9 cellular contexts compared by ENCODE assay signal in the genomic region with DNA sequence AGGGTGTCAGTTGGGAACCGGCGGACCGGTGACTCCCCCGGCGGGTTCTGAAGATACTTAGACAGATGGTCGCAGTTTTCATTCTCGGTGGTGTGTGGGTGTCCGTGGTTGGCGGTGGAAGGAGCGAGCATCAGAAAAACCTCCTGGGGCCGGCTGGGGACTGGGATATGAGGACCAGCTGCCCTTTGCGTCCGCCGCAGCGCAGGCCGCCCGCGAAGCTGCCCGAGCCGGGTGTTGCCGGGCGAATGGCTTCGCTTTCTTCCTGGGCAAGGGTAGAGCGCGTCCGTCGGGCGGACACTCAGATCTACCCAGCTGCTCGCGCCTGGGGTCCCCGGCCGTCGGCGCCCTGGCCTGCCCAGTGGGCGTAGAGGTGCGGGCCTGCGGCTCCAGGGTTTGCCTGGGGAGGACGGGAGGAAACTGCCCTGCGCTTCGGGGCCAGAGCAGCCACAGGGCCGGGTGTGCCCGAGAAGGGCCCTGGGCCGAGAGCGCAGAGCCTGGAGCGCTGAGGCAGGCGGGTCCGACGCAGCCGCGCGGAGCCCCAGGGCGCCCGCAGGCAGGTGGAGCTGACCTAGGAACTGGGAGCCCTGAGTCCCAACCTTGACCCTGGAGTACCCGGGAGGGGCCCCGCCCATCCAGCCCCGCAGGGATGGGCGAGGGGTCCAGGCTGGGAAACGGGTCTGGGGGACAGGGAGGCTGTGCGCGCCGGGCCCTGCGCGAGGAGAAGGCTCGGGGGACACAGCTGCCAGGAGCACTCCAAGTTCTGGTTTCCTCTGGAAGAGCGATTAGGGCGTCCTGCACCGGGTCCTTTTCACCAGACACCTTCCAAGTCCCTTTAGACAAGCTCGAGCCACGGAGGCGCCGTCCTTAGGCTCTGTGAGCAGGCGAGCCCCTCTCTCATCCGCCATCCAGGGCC. TPM values are rescaled to one million over a fixed set of nuclear protein-coding genes. Genes with fewer than 3 reads are reported as not detected.
DNase-seq lines count a peak whose midpoint lies in the region; ATAC-seq and TF ChIP-seq lines count a peak whose summit lies in the region.
"Had no signal": no experiment of that assay in that cellular context is flagged by ENCODE, and none has a peak within 500 bp of the region (broad histone marks: within the 10 kb centered on the region; RNA-seq: fewer than 3 reads in every experiment).

No MANE protein-coding gene starts in this region.

- peak; percentile 23 for DNase-seq in Daoy (ENCODE audit: low read depth)
- peak; percentile 54 for DNase-seq in adipocyte (ENCODE audit: low read depth)
- DNase-seq in right atrium auricular region (ENCODE audit: low spot score), result peak; percentile 57
- DNase-seq in prostate gland (ENCODE audit: low spot score), result no peak
- no peak for DNase-seq in T-helper 9 cell
- DNase-seq in activated naive CD4-positive, alpha-beta T cell treated with anti-CD3 and anti-CD28 coated beads, Interleukin-2, amount 50 U/mL, for 16 hours, result no peak
- DNase-seq: NCI-H526 had no signal

- H3K9ac ChIP-seq in adipocyte (ENCODE audit: low read length), result peak overlapping the region; percentile 95

- H3K36me3 ChIP-seq in adipocyte (ENCODE audit: control insufficient read depth, insufficient read depth, low read length, severe bottlenecking) (peaks cover 38% of the 10 kb centered on the region), right atrium auricular region (no peaks in the 10 kb centered on the region), prostate gland (no peaks in the 10 kb centered on the region)

- peaks cover 31% of the 10 kb centered on the region for H3K4me1 ChIP-seq in adipocyte (ENCODE audit: control insufficient read depth, insufficient read depth, low read length)
- H3K4me1 ChIP-seq in right atrium auricular region, result peaks cover 0 to 28% of the 10 kb centered on the region in 2 donors
- no peaks in the 10 kb centered on the region for H3K4me1 ChIP-seq in prostate gland (replicated peaks)

- no peaks in the 10 kb centered on the region for H3K9me3 ChIP-seq in adipocyte (ENCODE audit: control insufficient read depth, low read length)
- H3K9me3 ChIP-seq in right atrium auricular region, result no peaks in the 10 kb centered on the region
- H3K9me3 ChIP-seq in prostate gland, result no peaks in the 10 kb centered on the region

- no peak for TF ChIP-seq CTCF in right atrium auricular region (IDR thresholded peaks at IDR 0.05)
- TF ChIP-seq CTCF in prostate gland (IDR thresholded peaks at IDR 0.05), result no peak

- intact Hi-C loops in prostate gland (cut with DNase I), result loop anchor here (2.0 to 5.0 kb wide), 3 partner anchors 46 to 122 kb away; no protein-coding TSS in a partner anchor

- TF ChIP-seq POLR2A in prostate gland (IDR thresholded peaks at IDR 0.05), result no peak

- no peak for ATAC-seq in GM18520 (IDR thresholded peaks at IDR 0.05; ENCODE audit: unreplicated experiment)
- no peak for ATAC-seq in HG02610 (IDR thresholded peaks at IDR 0.05; ENCODE audit: unreplicated experiment)

- H3K27me3 ChIP-seq in adipocyte (replicated peaks; ENCODE audit: control insufficient read depth, insufficient read depth, low read length), result no peaks in the 10 kb centered on the region
- peaks cover 0 to 25% of the 10 kb centered on the region in 2 donors for H3K27me3 ChIP-seq in right atrium auricular region
- peaks cover 11% of the 10 kb centered on the region for H3K27me3 ChIP-seq in prostate gland (replicated peaks; ENCODE audit: insufficient read depth)

- H3K4me3 ChIP-seq in adipocyte (ENCODE audit: low read length), result peak overlapping the region; percentile 90
- H3K4me3 ChIP-seq in right atrium auricular region, result peak overlapping the region; percentile 51 to 62
- peak overlapping the region; percentile 48 to 54 for H3K4me3 ChIP-seq in prostate gland

- WGBS in prostate gland, result 7% methylated on average over 57 of the region's 73 CpGs

- H3K27ac ChIP-seq in right atrium auricular region (peak overlapping the region; percentile 55 to 73), prostate gland (peak overlapping the region; percentile 86)

RNA-seq across cellular contexts. Expression of gene TWIST2, which starts 1.3 kb away (rescaled TPM):
- total RNA-seq in Daoy (2014; rRNA removed; shearing (Covaris generic)), result 20.4 and 34.3 TPM in 2 replicates
- total RNA-seq in right atrium auricular region (10 to 100 TPM in 1 of 2 donors, 1 to 10 TPM in 1; 6.2 to 26.1 TPM), prostate gland (10 to 100 TPM; 23.5 to 52.9 TPM)

Comparison
In these comparisons a context has a peak if more than half of its experiments do, and no peak if none do; other contexts are left out.
1. DNase-seq: peak in Daoy (single experiment), adipocyte (single experiment) and right atrium auricular region (single experiment); none in prostate gland (single experiment), T-helper 9 cell (single experiment) and activated naive CD4-positive, alpha-beta T cell treated with anti-CD3 and anti-CD28 coated beads, Interleukin-2, amount 50 U/mL, for 16 hours (single experiment).
2. Peak in every context shown above with its lines, with median percentiles within 50 percentile points of each other: H3K4me3 ChIP-seq.